Comparison of ENCODE assay signal across 8 cellular contexts in the genomic region with DNA sequence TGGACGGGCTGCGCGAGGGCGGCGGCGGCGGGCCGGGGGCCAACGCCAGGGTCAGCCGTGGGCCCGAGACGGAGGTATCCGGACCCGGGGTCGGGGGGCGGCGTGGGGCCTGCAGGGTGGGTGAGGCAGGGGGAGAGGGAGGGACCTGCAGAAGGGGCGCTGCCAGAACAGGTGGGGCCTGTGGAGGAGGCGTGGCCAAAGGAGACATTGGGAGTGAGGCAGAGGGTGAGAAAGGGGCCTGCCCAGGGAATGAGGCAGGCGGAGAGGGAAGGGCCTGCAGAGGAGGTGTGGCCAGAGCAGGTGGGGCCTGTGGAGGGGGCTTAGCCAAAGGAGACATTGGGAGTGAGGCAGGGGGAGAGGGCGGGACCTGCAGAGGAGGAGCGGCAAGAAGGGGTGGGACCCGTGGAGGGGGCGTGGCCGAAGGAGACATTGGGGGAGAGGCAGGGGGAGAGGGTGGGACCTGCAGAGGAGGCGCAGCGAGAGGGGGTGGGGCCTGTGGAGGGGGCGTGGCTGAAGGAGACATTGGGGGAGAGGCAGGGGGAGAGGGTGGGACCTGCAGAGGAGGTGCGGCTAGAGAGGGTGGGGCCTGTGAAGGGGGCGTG. TPM values are rescaled to one million over a fixed set of nuclear protein-coding genes. Genes with fewer than 3 reads are reported as not detected.
DNase-seq lines count a peak whose midpoint lies in the region; ATAC-seq, FAIRE-seq and TF ChIP-seq lines count a peak whose summit lies in the region.

No MANE protein-coding gene starts in this region.

- no peak overlapping the region for H3K9ac ChIP-seq in GM12878 (ENCODE audit: control insufficient read depth, insufficient read depth, low read length)

- FAIRE-seq in A549 (lab: Jason Lieb, UNC) (no peak), GM12878 (lab: Jason Lieb, UNC) (no peak)

- peak overlapping the region; percentile 54 for H3K4me3 ChIP-seq in A549
- peak overlapping the region; percentile 48; the same call in 1 of the 2 replicates for H3K4me3 ChIP-seq in GM12878

- SMC1A ChIA-PET in GM12878 (lab: Charles Lee; ENCODE audit: uncharacterized antibody, unreplicated experiment) = interaction anchor here (1.1 kb wide), 1 partner anchor 189 kb away, joined by 3 read pairs; a partner anchor contains a TSS

- intact Hi-C loops in GM12878 (cut with micrococcal nuclease; ENCODE audit: unreplicated experiment) = loop anchor here (2.0 kb wide), 1 partner anchor 33 kb away; a partner anchor contains a TSS

- H3K79me2 ChIP-seq in GM12878 (ENCODE audit: control insufficient read depth, insufficient read depth, low read length) = no peaks in the 10 kb centered on the region

- 0% methylated on average over 4 of the region's 30 CpGs for WGBS in A549 (ENCODE audit: missing lambda C conversion rate)
- 19% methylated on average over 16 of the region's 30 CpGs for WGBS in GM12878 (ENCODE audit: insufficient coverage, insufficient replicate concordance, low lambda C conversion rate, missing lambda C conversion rate)

- H3K27ac ChIP-seq in A549 (peak overlapping the region; percentile 47 to 82; a peak in 5 of 6 replicates), GM12878 (ENCODE audit: control insufficient read depth, insufficient read depth) (no peak overlapping the region)

- H3K4me1 ChIP-seq in A549 = peaks cover 29% of the 10 kb centered on the region
- peaks cover 12% of the 10 kb centered on the region; the same call in 1 of the 2 replicates for H3K4me1 ChIP-seq in GM12878 (ENCODE audit: control insufficient read depth, insufficient read depth, low read length)

- peaks cover 3% of the 10 kb centered on the region in 2 experiments; a peak in 3 of 4 replicates for H3K27me3 ChIP-seq in GM12878 (replicated peaks in 1 of 2; ENCODE audit: control insufficient read depth in 2 of 2, insufficient read depth in 2 of 2, low read length in 1 of 2)

- CTCF ChIA-PET in A549 (lab: Yijun Ruan, JAX) (interaction anchor here (0.7 to 2.5 kb wide), 21 partner anchors 7 to 288 kb away, joined by 3 to 25 read pairs (median 10); a partner anchor contains a TSS), GM12878 (lab: Yijun Ruan, JAX) (interaction anchor here (0.6 to 2.0 kb wide), 16 partner anchors 11 to 481 kb away, joined by 3 to 19 read pairs (median 4); a partner anchor contains a TSS)

- no peak for TF ChIP-seq CTCF in A549 (IDR thresholded peaks at IDR 0.05)
- no peak for TF ChIP-seq CTCF in GM12878 (IDR thresholded peaks at IDR 0.05 in 2 of 3, conservative IDR thresholded peaks at IDR 0.05 in 1 of 3; ENCODE audit: control insufficient read depth in 2 of 3, extremely low read depth in 1 of 3, insufficient read depth in 1 of 3, low read depth in 3 of 3, low read length in 3 of 3)

- in situ Hi-C loops in GM12878 (cut with MboI) = no loop called here

- RAD21 ChIA-PET in GM12878 (lab: Charles Lee; ENCODE audit: unreplicated experiment) = interaction anchor here (0.6 to 1.7 kb wide), 3 partner anchors 34 to 189 kb away, joined by 3 to 8 read pairs (median 3); a partner anchor contains a TSS

- no peaks in the 10 kb centered on the region for H3K36me3 ChIP-seq in GM12878 (ENCODE audit: control insufficient read depth in 2 of 2, insufficient read depth in 2 of 2, low read length in 1 of 2)

- POLR2A ChIA-PET in A549 (lab: Yijun Ruan, JAX) (interaction anchor here (0.9 to 2.2 kb wide), 4 partner anchors 19 to 364 kb away, joined by 3 to 10 read pairs (median 5); a partner anchor contains a TSS), GM12878 (lab: Charles Lee) (interaction anchor here (1.1 to 1.8 kb wide), 2 partner anchors 20 to 51 kb away, joined by 4 to 5 read pairs; a partner anchor contains a TSS)

- H4K20me1 ChIP-seq in GM12878 (ENCODE audit: control insufficient read depth, insufficient read depth) = no peaks in the 10 kb centered on the region

- peak; percentile 33 to 38 for ATAC-seq in A549
- ATAC-seq in GM12878 = no peak

- TF ChIP-seq POLR2A in A549 (IDR thresholded peaks at IDR 0.05; ENCODE audit: low read length) (no peak), GM12878 (IDR thresholded peaks at IDR 0.05; ENCODE audit: low read depth, low read length) (no peak)

- H2AFZ ChIP-seq in GM12878 (ENCODE audit: control insufficient read depth, low read depth, low read length) = peak overlapping the region; percentile 88

- DNase-seq in A549 (ENCODE audit: low read depth in 1 of 2, low spot score in 1 of 2) (peak in 1 of 2 experiments; percentile 94), HCEC 1CT (peak; percentile 15), SKM-1 (lab: John Stamatoyannopoulos, UW; ENCODE audit: unreplicated experiment) (peak; percentile 63), GM12878 (ENCODE audit: low read depth, low spot score) (no peak), kidney tubule cell (ENCODE audit: low spot score) (peak; percentile 38), hepatic stellate cell (ENCODE audit: low spot score) (no peak), medulla oblongata (ENCODE audit: extremely low spot score) (no peak)
- peak; percentile 46 for DNase-seq in stimulated activated naive CD4-positive, alpha-beta T cell treated with Interleukin-2 at 50 U/mL for 16 hours (lab: John Stamatoyannopoulos, UW)

- peak overlapping the region; percentile 81 for H3K4me2 ChIP-seq in A549
- peak overlapping the region; percentile 95 for H3K4me2 ChIP-seq in GM12878 (ENCODE audit: control insufficient read depth, insufficient read depth)

- H3K9me3 ChIP-seq in A549 (no peaks in the 10 kb centered on the region), GM12878 (replicated peaks; ENCODE audit: control insufficient read depth, insufficient read depth, low read length) (no peaks in the 10 kb centered on the region; the same call in 2 of the 3 replicates)

- no peak for TF ChIP-seq EP300 in A549 (IDR thresholded peaks at IDR 0.05)
- TF ChIP-seq EP300 in GM12878 (IDR thresholded peaks at IDR 0.05; ENCODE audit: borderline replicate concordance in 1 of 2, control insufficient read depth in 1 of 2, low read depth in 2 of 2, low read length in 2 of 2) = no peak

- TF ChIP-seq RAD21 in A549 (conservative IDR thresholded peaks at IDR 0.05 in 1 of 2, IDR thresholded peaks at IDR 0.05 in 1 of 2) (no peak), GM12878 (IDR thresholded peaks at IDR 0.05; ENCODE audit: insufficient read depth, low read depth, low read length) (no peak)

- no TSS peak for BruUV-seq in GM12878 (replicated peaks; lab: Mats Ljungman, UMichigan)

RNA-seq across cellular contexts. Expression of a gene that starts 4.2 kb away (rescaled TPM):
- polyA plus RNA-seq in A549 (2011; rRNA removed) (0.04 and 0.05 TPM in 2 replicates), A549 (2017; fragmentation: RNase III; extraction: RNeasy Plus Mini Kit Qiagen cat#74134 plus additional on column Dnase treatment) (0.22 to 0.35 TPM (median 0.30 TPM) in 3 replicates), GM12878 (2011; rRNA removed) (not detected in 2 replicates), GM12878 (2014; fragmentation: Illumina TruSeq; extraction: Trizol) (not detected in 2 replicates), GM12878 (2014; fragmentation: Nextera tagmentation; extraction: Ambion mirVana) (not detected), GM12878 (2014; rRNA removed) (0.04 TPM in 1 of 2 replicates, not detected in the other), GM12878 (2016; fragmentation: Nextera tagmentation; extraction: Ambion mirVana) (not detected)
- polyA plus RNA-seq in A549 (2012; cell fraction: cytosol; rRNA removed) = 0.12 and 0.21 TPM in 2 replicates
- polyA plus RNA-seq in A549 (2012; cell fraction: nucleus; rRNA removed) = 0.37 and 0.41 TPM in 2 replicates
- polyA minus RNA-seq in A549 (2011; rRNA and poly(A)+ RNA removed) = 0.12 TPM in 1 of 2 replicates, not detected in the other
- total RNA-seq in GM12878 (2013; cell fraction: nucleolus; rRNA removed) = not detected in 2 replicates
- total RNA-seq in GM12878 (2014; rRNA removed) (not detected in 2 replicates), GM12878 (2014; rRNA removed; fragmentation: Illumina TruSeq; extraction: Trizol) (not detected in 2 replicates), GM12878 (2021) (0.11 TPM in 1 of 2 replicates, not detected in the other)
- polyA plus RNA-seq in GM12878 (2011; ENCODE audit: low read depth) = not detected
- not detected in 2 replicates for polyA plus RNA-seq in GM12878 (2011; cell fraction: cytosol; rRNA removed)
- 0.03 TPM in 1 of 2 replicates, not detected in the other for polyA plus RNA-seq in GM12878 (2011; cell fraction: nucleus; rRNA removed)
- polyA plus RNA-seq in GM12878 (2012) = 0.08 and 0.14 TPM in 2 replicates
- polyA minus RNA-seq in GM12878 (2011; rRNA and poly(A)+ RNA removed) = not detected in 2 replicates
- polyA minus RNA-seq in GM12878 (2011; cell fraction: cytosol; rRNA and poly(A)+ RNA removed) = not detected in 2 replicates
- not detected in 2 replicates for polyA minus RNA-seq in GM12878 (2011; cell fraction: nucleus; rRNA and poly(A)+ RNA removed)

RNA-seq across cellular contexts. Expression of a gene that starts 18.3 kb away (rescaled TPM):
- polyA plus RNA-seq in A549 (2011; rRNA removed) (4.0 and 5.3 TPM in 2 replicates), A549 (2017; fragmentation: RNase III; extraction: RNeasy Plus Mini Kit Qiagen cat#74134 plus additional on column Dnase treatment) (3.7 to 4.8 TPM (median 4.4 TPM) in 3 replicates), GM12878 (2011; rRNA removed) (0.04 TPM in 1 of 2 replicates, not detected in the other), GM12878 (2014; fragmentation: Illumina TruSeq; extraction: Trizol) (not detected in 2 replicates), GM12878 (2014; fragmentation: Nextera tagmentation; extraction: Ambion mirVana) (not detected), GM12878 (2014; rRNA removed) (0.11 and 0.32 TPM in 2 replicates), GM12878 (2016; fragmentation: Nextera tagmentation; extraction: Ambion mirVana) (under 1 TPM in 1 of 2 experiments, not detected in 1; 0.25 TPM)
- 2.4 and 4.0 TPM in 2 replicates for polyA plus RNA-seq in A549 (2012; cell fraction: cytosol; rRNA removed)
- 6.3 and 7.2 TPM in 2 replicates for polyA plus RNA-seq in A549 (2012; cell fraction: nucleus; rRNA removed)
- polyA minus RNA-seq in A549 (2011; rRNA and poly(A)+ RNA removed) = 3.5 and 6.8 TPM in 2 replicates
- total RNA-seq in GM12878 (2013; cell fraction: nucleolus; rRNA removed) = not detected in 2 replicates
- total RNA-seq in GM12878 (2014; rRNA removed) (not detected in 2 replicates), GM12878 (2014; rRNA removed; fragmentation: Illumina TruSeq; extraction: Trizol) (not detected in 2 replicates), GM12878 (2021) (0.16 TPM in 1 of 2 replicates, not detected in the other)
- 0.05 TPM for polyA plus RNA-seq in GM12878 (2011; ENCODE audit: low read depth)
- not detected in 2 replicates for polyA plus RNA-seq in GM12878 (2011; cell fraction: cytosol; rRNA removed)
- not detected in 2 replicates for polyA plus RNA-seq in GM12878 (2011; cell fraction: nucleus; rRNA removed)
- 0.20 TPM in 1 of 2 replicates, not detected in the other for polyA plus RNA-seq in GM12878 (2012)
- polyA minus RNA-seq in GM12878 (2011; rRNA and poly(A)+ RNA removed) = not detected in 2 replicates
- polyA minus RNA-seq in GM12878 (2011; cell fraction: cytosol; rRNA and poly(A)+ RNA removed) = not detected in 2 replicates
- polyA minus RNA-seq in GM12878 (2011; cell fraction: nucleus; rRNA and poly(A)+ RNA removed) = 0.10 and 1.1 TPM in 2 replicates

RNA-seq across cellular contexts. Expression of a gene that starts 33.7 kb away (rescaled TPM):
- polyA plus RNA-seq in A549 (2011; rRNA removed) (5.5 TPM in 2 replicates), A549 (2017; fragmentation: RNase III; extraction: RNeasy Plus Mini Kit Qiagen cat#74134 plus additional on column Dnase treatment) (17.4 to 19.4 TPM (median 19.3 TPM) in 3 replicates), GM12878 (2011; rRNA removed) (5.6 and 9.0 TPM in 2 replicates), GM12878 (2014; fragmentation: Illumina TruSeq; extraction: Trizol) (4.2 and 8.0 TPM in 2 replicates), GM12878 (2014; fragmentation: Nextera tagmentation; extraction: Ambion mirVana) (under 1 TPM; 0.34 to 0.95 TPM), GM12878 (2014; rRNA removed) (25.9 and 31.2 TPM in 2 replicates), GM12878 (2016; fragmentation: Nextera tagmentation; extraction: Ambion mirVana) (1 to 10 TPM; 3.5 to 4.5 TPM)
- polyA plus RNA-seq in A549 (2012; cell fraction: cytosol; rRNA removed) = 9.3 and 12.9 TPM in 2 replicates
- polyA plus RNA-seq in A549 (2012; cell fraction: nucleus; rRNA removed) = 37.3 and 41.7 TPM in 2 replicates
- 6.1 and 9.4 TPM in 2 replicates for polyA minus RNA-seq in A549 (2011; rRNA and poly(A)+ RNA removed)
- total RNA-seq in GM12878 (2013; cell fraction: nucleolus; rRNA removed) = 19.3 and 24.7 TPM in 2 replicates
- total RNA-seq in GM12878 (2014; rRNA removed) (9.7 and 13.4 TPM in 2 replicates), GM12878 (2014; rRNA removed; fragmentation: Illumina TruSeq; extraction: Trizol) (4.8 and 5.5 TPM in 2 replicates), GM12878 (2021) (30.6 and 32.2 TPM in 2 replicates)
- 7.9 TPM for polyA plus RNA-seq in GM12878 (2011; ENCODE audit: low read depth)
- polyA plus RNA-seq in GM12878 (2011; cell fraction: cytosol; rRNA removed) = 10.8 and 18.3 TPM in 2 replicates
- 37.2 and 41.6 TPM in 2 replicates for polyA plus RNA-seq in GM12878 (2011; cell fraction: nucleus; rRNA removed)
- polyA plus RNA-seq in GM12878 (2012) = 20.1 and 27.9 TPM in 2 replicates
- 5.4 and 11.6 TPM in 2 replicates for polyA minus RNA-seq in GM12878 (2011; rRNA and poly(A)+ RNA removed)
- polyA minus RNA-seq in GM12878 (2011; cell fraction: cytosol; rRNA and poly(A)+ RNA removed) = 6.0 and 10.7 TPM in 2 replicates
- 9.4 and 11.8 TPM in 2 replicates for polyA minus RNA-seq in GM12878 (2011; cell fraction: nucleus; rRNA and poly(A)+ RNA removed)

RNA-seq across cellular contexts. Expression of a gene that starts 40.0 kb away (rescaled TPM):
- polyA plus RNA-seq in A549 (2011; rRNA removed) = 1.1 and 1.2 TPM in 2 replicates
- 1.5 and 2.1 TPM in 2 replicates for polyA plus RNA-seq in A549 (2012; cell fraction: cytosol; rRNA removed)
- 2.5 and 2.6 TPM in 2 replicates for polyA plus RNA-seq in A549 (2012; cell fraction: nucleus; rRNA removed)
- 1.2 to 2.3 TPM (median 1.8 TPM) in 3 replicates for polyA plus RNA-seq in A549 (2017; fragmentation: RNase III; extraction: RNeasy Plus Mini Kit Qiagen cat#74134 plus additional on column Dnase treatment)
- 0.83 and 3.3 TPM in 2 replicates for polyA minus RNA-seq in A549 (2011; rRNA and poly(A)+ RNA removed)
- 11.0 and 11.1 TPM in 2 replicates for total RNA-seq in GM12878 (2013; cell fraction: nucleolus; rRNA removed)
- total RNA-seq in GM12878 (2014; rRNA removed) = 8.2 and 8.8 TPM in 2 replicates
- 5.7 and 6.4 TPM in 2 replicates for total RNA-seq in GM12878 (2014; rRNA removed; fragmentation: Illumina TruSeq; extraction: Trizol)
- total RNA-seq in GM12878 (2021) = 11.6 and 13.8 TPM in 2 replicates
- polyA plus RNA-seq in GM12878 (2011; ENCODE audit: low read depth) = 2.1 TPM
- 1.9 and 4.3 TPM in 2 replicates for polyA plus RNA-seq in GM12878 (2011; rRNA removed)
- polyA plus RNA-seq in GM12878 (2011; cell fraction: cytosol; rRNA removed) = 7.1 and 7.3 TPM in 2 replicates
- 7.9 and 9.6 TPM in 2 replicates for polyA plus RNA-seq in GM12878 (2011; cell fraction: nucleus; rRNA removed)
- 5.7 and 6.0 TPM in 2 replicates for polyA plus RNA-seq in GM12878 (2012)
- polyA plus RNA-seq in GM12878 (2014; fragmentation: Illumina TruSeq; extraction: Trizol) = 3.4 and 5.5 TPM in 2 replicates
- under 1 TPM; 0.23 to 0.33 TPM for polyA plus RNA-seq in GM12878 (2014; fragmentation: Nextera tagmentation; extraction: Ambion mirVana)
- 10.4 and 10.8 TPM in 2 replicates for polyA plus RNA-seq in GM12878 (2014; rRNA removed)
- 1 to 10 TPM; 2.0 to 4.6 TPM for polyA plus RNA-seq in GM12878 (2016; fragmentation: Nextera tagmentation; extraction: Ambion mirVana)
- 4.2 and 12.3 TPM in 2 replicates for polyA minus RNA-seq in GM12878 (2011; rRNA and poly(A)+ RNA removed)
- 1.3 and 2.2 TPM in 2 replicates for polyA minus RNA-seq in GM12878 (2011; cell fraction: cytosol; rRNA and poly(A)+ RNA removed)
- polyA minus RNA-seq in GM12878 (2011; cell fraction: nucleus; rRNA and poly(A)+ RNA removed) = 4.1 and 6.5 TPM in 2 replicates

RNA-seq across cellular contexts. Expression of a gene that starts 44.6 kb away (rescaled TPM):
- polyA plus RNA-seq in A549 (2011; rRNA removed) (0.21 and 0.40 TPM in 2 replicates), A549 (2017; fragmentation: RNase III; extraction: RNeasy Plus Mini Kit Qiagen cat#74134 plus additional on column Dnase treatment) (0.70 to 1.4 TPM (median 1.2 TPM) in 3 replicates), GM12878 (2011; rRNA removed) (not detected in 2 replicates), GM12878 (2014; fragmentation: Illumina TruSeq; extraction: Trizol) (not detected in 2 replicates), GM12878 (2014; fragmentation: Nextera tagmentation; extraction: Ambion mirVana) (not detected), GM12878 (2014; rRNA removed) (0.55 TPM in 1 of 2 replicates, not detected in the other), GM12878 (2016; fragmentation: Nextera tagmentation; extraction: Ambion mirVana) (under 1 TPM in 1 of 2 experiments, not detected in 1; 0.20 TPM)
- 1.2 and 2.0 TPM in 2 replicates for polyA plus RNA-seq in A549 (2012; cell fraction: cytosol; rRNA removed)
- 1.2 and 3.0 TPM in 2 replicates for polyA plus RNA-seq in A549 (2012; cell fraction: nucleus; rRNA removed)
- polyA minus RNA-seq in A549 (2011; rRNA and poly(A)+ RNA removed) = 0.39 TPM in 1 of 2 replicates, not detected in the other
- total RNA-seq in GM12878 (2013; cell fraction: nucleolus; rRNA removed) = not detected in 2 replicates
- total RNA-seq in GM12878 (2014; rRNA removed) (not detected in 2 replicates), GM12878 (2014; rRNA removed; fragmentation: Illumina TruSeq; extraction: Trizol) (not detected in 2 replicates), GM12878 (2021) (0.16 and 0.23 TPM in 2 replicates)
- polyA plus RNA-seq in GM12878 (2011; ENCODE audit: low read depth) = not detected
- polyA plus RNA-seq in GM12878 (2011; cell fraction: cytosol; rRNA removed) = 0.15 TPM in 1 of 2 replicates, not detected in the other
- polyA plus RNA-seq in GM12878 (2011; cell fraction: nucleus; rRNA removed) = 0.09 and 0.15 TPM in 2 replicates
- 0.15 TPM in 1 of 2 replicates, not detected in the other for polyA plus RNA-seq in GM12878 (2012)
- polyA minus RNA-seq in GM12878 (2011; rRNA and poly(A)+ RNA removed) = not detected in 2 replicates
- not detected in 2 replicates for polyA minus RNA-seq in GM12878 (2011; cell fraction: cytosol; rRNA and poly(A)+ RNA removed)
- polyA minus RNA-seq in GM12878 (2011; cell fraction: nucleus; rRNA and poly(A)+ RNA removed) = 1.2 TPM in 1 of 2 replicates, not detected in the other

Comparison
In these comparisons a context has a peak if more than half of its experiments do, and no peak if none do; other contexts are left out.
1. DNase-seq: peak in HCEC 1CT (single experiment), SKM-1 (single experiment), kidney tubule cell (single experiment) and stimulated activated naive CD4-positive, alpha-beta T cell treated with Interleukin-2 at 50 U/mL for 16 hours (single experiment); none in GM12878 (single experiment), hepatic stellate cell (single experiment) and medulla oblongata (single experiment).